Comparison of ENCODE assay signal across 17 cellular contexts in genomic region chr2:71478806-71479205, GRCh38. TPM values are rescaled to one million over a fixed set of nuclear protein-coding genes. Genes with fewer than 3 reads are reported as not detected.
A peak's percentile ranks its signal among the peaks of the same experiment; 100 is the strongest.
DNase-seq lines count a peak whose midpoint lies in the region; ATAC-seq, FAIRE-seq and TF ChIP-seq lines count a peak whose summit lies in the region.
"Had no signal": no experiment of that assay in that cellular context is flagged by ENCODE, and none has a peak within 500 bp of the region (broad histone marks: within the 10 kb centered on the region; RNA-seq: fewer than 3 reads in every experiment).

No MANE protein-coding gene starts in this region.

- no peaks in the 10 kb centered on the region for H4K20me1 ChIP-seq in K562 (replicated peaks; ENCODE audit: control insufficient read depth, insufficient read depth, low read length)

- peaks cover 0 to 2% (median 0%) of the 10 kb centered on the region in 7 donors for H3K9me3 Mint-ChIP-seq in CD14-positive monocyte
- H3K9me3 Mint-ChIP-seq: CD8-positive, alpha-beta T cell had no signal

- peaks cover 0 to 6% (median 4%) of the 10 kb centered on the region in 3 donors for H3K27me3 Mint-ChIP-seq in CD14-positive monocyte (ENCODE audit: low read depth in 3 of 3)

- TF ChIP-seq CTCF in CD14-positive monocyte (IDR thresholded peaks at IDR 0.05): no peak
- TF ChIP-seq CTCF in K562 (IDR thresholded peaks at IDR 0.05 in 2 of 3, conservative IDR thresholded peaks at IDR 0.05 in 1 of 3; ENCODE audit: insufficient read depth in 2 of 3, low read depth in 1 of 3, low read length in 3 of 3): no peak
- no peak for TF ChIP-seq CTCF in upper lobe of right lung (IDR thresholded peaks at IDR 0.05)

- TF ChIP-seq RAD21 in K562 (CRISPR knock-in tag; conservative IDR thresholded peaks at IDR 0.05 in 1 of 2, IDR thresholded peaks at IDR 0.05 in 1 of 2): no peak

- POLR2A ChIA-PET in K562 (lab: Yijun Ruan, JAX): no interaction called here

- H3K79me2 ChIP-seq in K562 (ENCODE audit: control insufficient read depth, insufficient read depth, low read length): no peaks in the 10 kb centered on the region

- no peak for TF ChIP-seq EP300 in K562 (IDR thresholded peaks at IDR 0.05; ENCODE audit: low read length)

- H3K9ac ChIP-seq in K562 (ENCODE audit: insufficient read depth in 1 of 2, low read depth in 2 of 2, low read length in 2 of 2): no peak overlapping the region

- H3K4me3 Mint-ChIP-seq in CD14-positive monocyte: no peak overlapping the region
- H3K4me3 Mint-ChIP-seq: CD8-positive, alpha-beta T cell; GM23338 had no signal

- H3K4me3 ChIP-seq in K562: no peak overlapping the region
- no peak overlapping the region for H3K4me3 ChIP-seq in upper lobe of right lung
- H3K4me3 ChIP-seq: GM23338 had no signal

- DNase-seq in CD14-positive monocyte (ENCODE audit: low spot score) (no peak), K562 (ENCODE audit: extremely low read depth in 1 of 4, low spot score in 3 of 4) (no peak), mesenteric fat pad (ENCODE audit: low spot score) (peak; percentile 62), upper lobe of right lung (peak; percentile 51), HCEC 1CT (no peak), GM19238 (ENCODE audit: insufficient read length, low spot score) (no peak)
- DNase-seq: ACHN; CD8-positive, alpha-beta T cell; COR-L47; DMS53; H7 had no signal

- CTCF ChIA-PET in K562 (lab: Yijun Ruan, JAX; ENCODE audit: low intra/inter-chr PET ratio): no interaction called here

- no TSS peak for BruUV-seq in K562 (replicated peaks; lab: Mats Ljungman, UMichigan)

- H3K4me1 Mint-ChIP-seq in CD14-positive monocyte: peaks cover 44% of the 10 kb centered on the region

- in situ Hi-C loops in K562 (cut with MboI): no loop called here

- no peak overlapping the region for H3K27ac ChIP-seq in K562 (ENCODE audit: extremely low read depth, low read depth, low read length)
- no peak overlapping the region for H3K27ac ChIP-seq in upper lobe of right lung
- H3K27ac ChIP-seq: C4-2B had no signal

- peak; percentile 6 for FAIRE-seq in K562 (lab: Jason Lieb, UNC)
- FAIRE-seq: GM18507, HepG2, HTR-8/SVneo had no signal

- peaks cover 0 to 2% of the 10 kb centered on the region in 2 experiments; a peak in 2 of 5 replicates for H3K4me1 ChIP-seq in K562 (replicated peaks in 1 of 2; ENCODE audit: control insufficient read depth in 2 of 2, insufficient read depth in 2 of 2, low read length in 2 of 2)
- H3K4me1 ChIP-seq in upper lobe of right lung: no peaks in the 10 kb centered on the region

- peak overlapping the region in 4 of 7 donors; percentile 36 to 60 (median 48) for H3K27ac Mint-ChIP-seq in CD14-positive monocyte
- H3K27ac Mint-ChIP-seq: CD8-positive, alpha-beta T cell; GM23338 had no signal

- intact Hi-C loops in CD14-positive monocyte (cut with micrococcal nuclease) (no loop called here), K562 (cut with micrococcal nuclease) (no loop called here), upper lobe of right lung (cut with DNase I) (no loop called here)

- H3K27me3 ChIP-seq in K562 (ENCODE audit: control insufficient read depth in 2 of 2, insufficient read depth in 2 of 2, low read length in 2 of 2) (peaks cover 11 to 27% of the 10 kb centered on the region in 2 experiments; a peak in 4 of 5 replicates), upper lobe of right lung (no peaks in the 10 kb centered on the region)

- H3K4me2 ChIP-seq in K562 (ENCODE audit: insufficient read depth, low read length): no peak overlapping the region
- H3K4me2 ChIP-seq: GM23338 had no signal

- no peak for TF ChIP-seq POLR2A in K562 (conservative IDR thresholded peaks at IDR 0.05)

- ATAC-seq in K562 (no peak), upper lobe of right lung (no peak), HG02588 (IDR thresholded peaks at IDR 0.05; ENCODE audit: unreplicated experiment) (no peak)
- ATAC-seq: CD8-positive, alpha-beta T cell; GM23338; HepG2 had no signal

- no peaks in the 10 kb centered on the region for H3K9me3 ChIP-seq in K562 (replicated peaks; ENCODE audit: control insufficient read depth, insufficient read depth, low read depth, low read length)
- H3K9me3 ChIP-seq in upper lobe of right lung: no peaks in the 10 kb centered on the region

- H3K36me3 Mint-ChIP-seq in CD14-positive monocyte: peaks cover 48 to 69% of the 10 kb centered on the region in 2 donors
- H3K36me3 Mint-ChIP-seq: CD8-positive, alpha-beta T cell had no signal

- no peaks in the 10 kb centered on the region for H3K36me3 ChIP-seq in K562 (ENCODE audit: control insufficient read depth, insufficient read depth, low read length)
- no peaks in the 10 kb centered on the region for H3K36me3 ChIP-seq in upper lobe of right lung

- 3% methylated on average over 5 of the region's 6 CpGs for WGBS in K562 (ENCODE audit: insufficient coverage, low coverage, missing lambda C conversion rate)

- H2AFZ ChIP-seq in K562 (ENCODE audit: low read depth, low read length): no peak overlapping the region
- H2AFZ ChIP-seq: GM23338 had no signal

- no peaks in the 10 kb centered on the region for H3K9me1 ChIP-seq in K562 (ENCODE audit: control insufficient read depth, insufficient read depth, low read length)

TF ChIP-seq in K562, 482 proteins besides CTCF, POLR2A, EP300 and RAD21 (continues in another document):
- TF ChIP-seq ZNF707 (CRISPR knock-in tag; conservative IDR thresholded peaks at IDR 0.05): no peak
- TF ChIP-seq E2F5 (CRISPR knock-in tag; IDR thresholded peaks at IDR 0.05): no peak
- no peak for TF ChIP-seq HNRNPK (IDR thresholded peaks at IDR 0.05; ENCODE audit: low read depth, low read length, poor library complexity, severe bottlenecking)
- no peak for TF ChIP-seq POLR2AphosphoS5 (IDR thresholded peaks at IDR 0.05; ENCODE audit: control insufficient read depth, insufficient read depth, low read depth, low read length)
- TF ChIP-seq CBFB (CRISPR knock-in tag; IDR thresholded peaks at IDR 0.05): no peak
- TF ChIP-seq BDP1 (IDR thresholded peaks at IDR 0.05; ENCODE audit: insufficient read depth, insufficient read length): no peak
- no peak for TF ChIP-seq ZNF740 (CRISPR knock-in tag; IDR thresholded peaks at IDR 0.05)
- no peak for TF ChIP-seq ZNF740 (tag; IDR thresholded peaks at IDR 0.05)
- no peak for TF ChIP-seq KLF10 (CRISPR knock-in tag; IDR thresholded peaks at IDR 0.05)
- no peak for TF ChIP-seq NCOA1 (IDR thresholded peaks at IDR 0.05; ENCODE audit: low read depth)
- TF ChIP-seq CBX3 (IDR thresholded peaks at IDR 0.05; ENCODE audit: borderline replicate concordance in 1 of 2, low read length in 2 of 2): no peak
- no peak for TF ChIP-seq EZH2 (IDR thresholded peaks at IDR 0.05; ENCODE audit: borderline replicate concordance, low read depth, low read length)

RNA-seq across cellular contexts. Expression of gene DYSF, which starts 25.4 kb away (rescaled TPM):
- polyA plus RNA-seq in CD14-positive monocyte (10 to 100 TPM; 16.1 to 31.2 TPM), K562 (2011; rRNA removed) (0.45 and 0.56 TPM in 2 replicates), K562 (2014; fragmentation: Illumina TruSeq; extraction: Trizol) (0.65 and 0.98 TPM in 2 replicates), K562 (2014; fragmentation: Nextera tagmentation; extraction: Ambion mirVana) (under 1 TPM; 0.01 TPM), K562 (2014; rRNA removed) (0.23 and 0.26 TPM in 2 replicates)
- 3.8 and 9.4 TPM in 2 replicates for total RNA-seq in K562 (2011; cell fraction: chromatin; rRNA removed; ENCODE audit: low replicate concordance)
- total RNA-seq in K562 (2011; cell fraction: nucleolus; rRNA removed): 4.5 TPM in 2 replicates
- total RNA-seq in K562 (2011; cell fraction: nucleoplasm; rRNA removed): 3.1 and 3.7 TPM in 2 replicates
- total RNA-seq in K562 (2014; rRNA removed) (0.32 and 0.49 TPM in 2 replicates), K562 (2014; rRNA removed; fragmentation: Illumina TruSeq; extraction: Trizol) (0.16 and 0.29 TPM in 2 replicates), K562 (2015; rRNA removed; fragmentation: Illumina TruSeq; extraction: Trizol) (0.19 and 0.25 TPM in 2 replicates), K562 (2021) (0.80 and 0.87 TPM in 2 replicates), mesenteric fat pad (54.1 TPM), upper lobe of right lung (37.7 TPM)
- polyA plus RNA-seq in K562 (2011; cell fraction: cytosol; rRNA removed): 0.15 and 0.95 TPM in 2 replicates
- polyA plus RNA-seq in K562 (2011; cell fraction: nucleus; rRNA removed): 0.88 and 4.1 TPM in 2 replicates
- 1.0 and 2.2 TPM in 2 replicates for polyA plus RNA-seq in K562 (2012)
- polyA minus RNA-seq in K562 (2011; rRNA and poly(A)+ RNA removed): 0.42 and 1.8 TPM in 2 replicates
- 0.91 and 3.0 TPM in 2 replicates for polyA minus RNA-seq in K562 (2011; cell fraction: cytosol; rRNA and poly(A)+ RNA removed)
- 2.2 TPM in 2 replicates for polyA minus RNA-seq in K562 (2011; cell fraction: nucleus; rRNA and poly(A)+ RNA removed)

Comparison
In these comparisons a context has a peak if more than half of its experiments do, and no peak if none do; other contexts are left out.
1. DNase-seq: peak in mesenteric fat pad (single experiment) and upper lobe of right lung (single experiment); none in CD14-positive monocyte (single experiment), K562 (0 of 4), HCEC 1CT (single experiment) and GM19238 (single experiment).